30 cellular contexts compared by ENCODE assay signal in genomic region chr7:1865000-1865808, GRCh38.
"Had no signal": no experiment of that assay in that cellular context is flagged by ENCODE, and none has a peak within 500 bp of the region (broad histone marks: within the 10 kb centered on the region; RNA-seq: fewer than 3 reads in every experiment).

No MANE protein-coding gene starts in this region.

- DNase-seq: activated CD4-positive, alpha-beta T cell treated with anti-CD3 and anti-CD28 coated beads for 48 hours; activated CD4-positive, alpha-beta T cell treated with anti-CD3 and anti-CD28 coated beads, Interleukin-2, amount 50 U/mL, for 48 hours; activated CD8-positive, alpha-beta memory T cell treated with anti-CD3 and anti-CD28 coated beads, Interleukin-2, amount 50 U/mL, for 4 hours; activated gamma-delta T cell treated with Interleukin-2 at 50 U/mL for 16 hours; activated naive CD4-positive, alpha-beta T cell treated with anti-CD3 and anti-CD28 coated beads, Interleukin-2, amount 50 U/mL, for 16 hours; activated T-cell treated with anti-CD3 and anti-CD28 coated beads, Interleukin-2, amount 50 U/mL, for 4 hours; amniotic stem cell; effector CD8-positive, alpha-beta T cell; lower lobe of right lung; occipital lobe; psoas muscle; stimulated activated CD4-positive, alpha-beta T cell treated with anti-CD3 and anti-CD28 coated beads, Interleukin-15, amount 100 ng/mL, for 24 hours; stimulated activated CD4-positive, alpha-beta T cell treated with anti-CD3 and anti-CD28 coated beads, Interleukin-2, amount 100 ng/mL, for 24 hours; stimulated activated naive CD4-positive, alpha-beta T cell treated with Interleukin-2 at 50 U/mL for 16 hours; SW 1271; T1000; testis; transverse colon; uterus had no signal

- H2AFZ ChIP-seq: parathyroid adenoma had no signal

- H3K9me3 ChIP-seq: lower lobe of right lung, psoas muscle, testis, transverse colon, uterus had no signal

- H3K27me3 Mint-ChIP-seq: activated T-helper 17 cell treated with anti-CD3 and anti-CD28 coated beads, Interleukin-2, amount 50 U/mL, for 72 hours had no signal

- H3K4me3 ChIP-seq: lower lobe of right lung, psoas muscle, testis, transverse colon, uterus had no signal

- H3K27me3 ChIP-seq: testis, transverse colon, uterus had no signal

- H3K4me1 Mint-ChIP-seq: activated T-helper 17 cell treated with anti-CD3 and anti-CD28 coated beads, Interleukin-2, amount 50 U/mL, for 72 hours had no signal

- H3K27ac ChIP-seq: lower lobe of right lung, parathyroid adenoma, psoas muscle, testis, transverse colon, uterus, WERI-Rb-1 had no signal

- ATAC-seq: activated CD4-positive, CD25-positive, alpha-beta regulatory T cell treated with anti-CD3 and anti-CD28 coated beads, Interleukin-2, amount 50 U/mL, for 24 hours; activated T-cell treated with anti-CD3 and anti-CD28 coated beads, Interleukin-2, amount 50 U/mL, for 4 hours; activated T-helper 17 cell treated with anti-CD3 and anti-CD28 coated beads, Interleukin-2, amount 50 U/mL, for 72 hours; left lobe of liver; lower lobe of right lung; psoas muscle; right cardiac atrium had no signal

- H3K4me1 ChIP-seq: lower lobe of right lung, parathyroid adenoma, psoas muscle, testis, transverse colon, uterus had no signal

- H3K79me2 ChIP-seq: parathyroid adenoma had no signal

- H3K4me3 Mint-ChIP-seq: activated T-cell treated with anti-CD3 and anti-CD28 coated beads, Interleukin-2, amount 50 U/mL, for 4 hours; activated T-helper 17 cell treated with anti-CD3 and anti-CD28 coated beads, Interleukin-2, amount 50 U/mL, for 72 hours; nephron; T-helper 1 cell treated with Interleukin-12 subunit alpha and Interleukin-12 subunit beta and Interleukin-4 antibody, amounts not matched to agents 30 μg/mL and 1 μg/mL, for 36 hours had no signal

- H3K27ac Mint-ChIP-seq: activated T-helper 17 cell treated with anti-CD3 and anti-CD28 coated beads, Interleukin-2, amount 50 U/mL, for 72 hours; T-helper 1 cell treated with Interleukin-12 subunit alpha and Interleukin-12 subunit beta and Interleukin-4 antibody, amounts not matched to agents 30 μg/mL and 1 μg/mL, for 36 hours had no signal

- H3K36me3 ChIP-seq: lower lobe of right lung, transverse colon, uterus, WERI-Rb-1 had no signal

- H3K9ac ChIP-seq: parathyroid adenoma had no signal

- H3K9me3 Mint-ChIP-seq: activated T-cell treated with anti-CD3 and anti-CD28 coated beads, Interleukin-2, amount 50 U/mL, for 4 hours; activated T-helper 17 cell treated with anti-CD3 and anti-CD28 coated beads, Interleukin-2, amount 50 U/mL, for 72 hours; nephron had no signal

- FAIRE-seq: bronchial epithelial cell, colon, frontal cortex had no signal
